ENCODE assay signal across 8 cellular contexts in genomic region chr4:99811850-99812249, GRCh38. TPM values are rescaled to one million over a fixed set of nuclear protein-coding genes. Genes with fewer than 3 reads are reported as not detected.
DNase-seq lines count a peak whose midpoint lies in the region; ATAC-seq and TF ChIP-seq lines count a peak whose summit lies in the region.

No MANE protein-coding gene starts in this region.

- H3K27ac ChIP-seq in right atrium auricular region (no peak overlapping the region), ascending aorta (no peak overlapping the region)

- H3K4me3 ChIP-seq in right atrium auricular region = no peak overlapping the region
- H3K4me3 ChIP-seq in ascending aorta = no peak overlapping the region

- intact Hi-C loops in cardiac septum (cut with DNase I) = no loop called here
- intact Hi-C loops in ascending aorta (cut with DNase I) = no loop called here

- H3K36me3 ChIP-seq in right atrium auricular region = no peaks in the 10 kb centered on the region
- no peaks in the 10 kb centered on the region for H3K36me3 ChIP-seq in ascending aorta

- no peak for DNase-seq in right atrium auricular region (ENCODE audit: low spot score)
- no peak for DNase-seq in cardiac septum (ENCODE audit: low spot score)
- peak; percentile 87 for DNase-seq in OCI-M1 (lab: John Stamatoyannopoulos, UW)
- no peak for DNase-seq in ascending aorta (ENCODE audit: low spot score in 2 of 2)
- DNase-seq in lung microvascular endothelial cell (ENCODE audit: low read depth in 2 of 2) = peak; percentile 40 to 51
- DNase-seq in NCI-H1048 (lab: John Stamatoyannopoulos, UW) = no peak

- peak; percentile 34 to 60 for TF ChIP-seq CTCF in right atrium auricular region (IDR thresholded peaks at IDR 0.05)
- peak in 2 of 3 experiments; percentile 15 to 31 for TF ChIP-seq CTCF in ascending aorta (IDR thresholded peaks at IDR 0.05)

- H3K9me3 ChIP-seq in right atrium auricular region (no peaks in the 10 kb centered on the region), ascending aorta (no peaks in the 10 kb centered on the region)

- no peak for ATAC-seq in HG03095 (IDR thresholded peaks at IDR 0.05; ENCODE audit: unreplicated experiment)
- ATAC-seq in GM21528 (IDR thresholded peaks at IDR 0.05; ENCODE audit: low FRiP score, unreplicated experiment) = no peak

- H3K27me3 ChIP-seq in right atrium auricular region (no peaks in the 10 kb centered on the region), ascending aorta (no peaks in the 10 kb centered on the region)

- H3K4me1 ChIP-seq in right atrium auricular region = no peaks in the 10 kb centered on the region
- H3K4me1 ChIP-seq in ascending aorta = no peaks in the 10 kb centered on the region

RNA-seq across cellular contexts. Expression of gene DAPP1, which starts 4.8 kb away (rescaled TPM):
- total RNA-seq in right atrium auricular region (1 to 10 TPM in 1 of 2 donors, not detected in 1; 1.3 TPM), cardiac septum (0.43 TPM), ascending aorta (not detected), lung microvascular endothelial cell (not detected in 2 replicates)

Comparison
In these comparisons a context has a peak if more than half of its experiments do, and no peak if none do; other contexts are left out.
1. DNase-seq: peak in OCI-M1 (single experiment) and lung microvascular endothelial cell (2 of 2); none in right atrium auricular region (single experiment), cardiac septum (single experiment), ascending aorta (0 of 2) and NCI-H1048 (single experiment).